ENCODE assay signal across 36 cellular contexts in genomic region chr7:115042596-115042995, GRCh38.
DNase-seq lines count a peak whose midpoint lies in the region; ATAC-seq, FAIRE-seq and TF ChIP-seq lines count a peak whose summit lies in the region.
"Had no signal": no experiment of that assay in that cellular context is flagged by ENCODE, and none has a peak within 500 bp of the region (broad histone marks: within the 10 kb centered on the region; RNA-seq: fewer than 3 reads in every experiment).

No MANE protein-coding gene starts in this region.

- H3K4me3 ChIP-seq in liver (ENCODE audit: low read depth in 1 of 3, low read length in 3 of 3) (no peak overlapping the region), HepG2 (replicated peaks in 1 of 3; ENCODE audit: insufficient read depth in 1 of 3, low read depth in 2 of 3, low read length in 3 of 3) (no peak overlapping the region), subcutaneous abdominal adipose tissue (ENCODE audit: low read depth in 1 of 5, low read length in 5 of 5) (no peak overlapping the region)
- H3K4me3 ChIP-seq: A549; BLaER1; BLaER1 treated with 17β-estradiol and CSF1 and Interleukin-3, amounts not matched to agents 10 nM and 100 nM had no signal

- H3K27me3 ChIP-seq in liver (ENCODE audit: control insufficient read depth in 4 of 4, insufficient read depth in 4 of 4, low read length in 3 of 4), result no peaks in the 10 kb centered on the region
- H3K27me3 ChIP-seq in HepG2 (ENCODE audit: control insufficient read depth in 1 of 2, insufficient read depth in 2 of 2, low read length in 2 of 2), result no peaks in the 10 kb centered on the region
- H3K27me3 ChIP-seq in subcutaneous abdominal adipose tissue (ENCODE audit: control insufficient read depth in 5 of 5, insufficient read depth in 4 of 5, low read length in 5 of 5), result no peaks in the 10 kb centered on the region
- H3K27me3 ChIP-seq: BE2C; BLaER1; BLaER1 treated with 17β-estradiol and CSF1 and Interleukin-3, amounts not matched to agents 10 nM and 100 nM had no signal

- TF ChIP-seq RAD21 in liver (IDR thresholded peaks at IDR 0.05) (no peak), HepG2 (CRISPR knock-in tag; IDR thresholded peaks at IDR 0.05) (no peak)

- no peak for ATAC-seq in HepG2
- ATAC-seq in left lobe of liver, result peak; percentile 66
- ATAC-seq: A549; CD8-positive, alpha-beta T cell had no signal

- 41% methylated on average over 2 of the region's 2 CpGs for WGBS in liver
- WGBS in HepG2 (ENCODE audit: low lambda C conversion rate), result 17% methylated on average over 2 of the region's 2 CpGs

- FAIRE-seq in HepG2 (lab: Jason Lieb, UNC), result no peak
- FAIRE-seq in H54 (lab: Jason Lieb, UNC), result no peak
- FAIRE-seq: A549, D721Med had no signal

- TF ChIP-seq EP300 in HepG2 (IDR thresholded peaks at IDR 0.05; ENCODE audit: low read depth in 2 of 2, low read length in 2 of 2), result no peak
- no peak for TF ChIP-seq EP300 in HepG2 (CRISPR knock-in tag; IDR thresholded peaks at IDR 0.05; ENCODE audit: borderline replicate concordance)

- H2AFZ ChIP-seq in HepG2 (ENCODE audit: low read length), result no peak overlapping the region

- intact Hi-C loops in HepG2 (cut with micrococcal nuclease; ENCODE audit: unreplicated experiment), result no loop called here

- no TSS peak for BruUV-seq in HepG2 (replicated peaks; lab: Mats Ljungman, UMichigan)

- H3K36me3 Mint-ChIP-seq in nephron progenitor cell (ENCODE audit: low read depth), result no peaks in the 10 kb centered on the region
- H3K36me3 Mint-ChIP-seq: CD14-positive monocyte; CD4-positive, alpha-beta memory T cell; CD4-positive, CD25-positive, alpha-beta regulatory T cell; CD8-positive, alpha-beta T cell had no signal

- no peaks in the 10 kb centered on the region for H3K27me3 Mint-ChIP-seq in nephron progenitor cell (ENCODE audit: low read depth, poor library complexity)
- H3K27me3 Mint-ChIP-seq: B cell; CD4-positive, alpha-beta memory T cell; CD4-positive, alpha-beta T cell had no signal

- H3K27ac Mint-ChIP-seq in nephron progenitor cell, result peak overlapping the region; percentile 24
- H3K27ac Mint-ChIP-seq: B cell; CD14-positive monocyte; CD4-positive, alpha-beta T cell; CD4-positive, CD25-positive, alpha-beta regulatory T cell; CD8-positive, alpha-beta memory T cell; CD8-positive, alpha-beta T cell had no signal

- H3K36me3 ChIP-seq in liver (ENCODE audit: control insufficient read depth in 4 of 4, insufficient read depth in 3 of 4, low read depth in 1 of 4, low read length in 3 of 4), result no peaks in the 10 kb centered on the region
- H3K36me3 ChIP-seq in HepG2 (replicated peaks in 1 of 2; ENCODE audit: control insufficient read depth in 1 of 2, insufficient read depth in 2 of 2, low read length in 2 of 2), result no peaks in the 10 kb centered on the region
- no peaks in the 10 kb centered on the region for H3K36me3 ChIP-seq in subcutaneous abdominal adipose tissue (ENCODE audit: control insufficient read depth in 5 of 5, insufficient read depth in 5 of 5, low read length in 5 of 5)
- H3K36me3 ChIP-seq: BE2C; BLaER1; BLaER1 treated with 17β-estradiol and CSF1 and Interleukin-3, amounts not matched to agents 10 nM and 100 nM had no signal

- no peak overlapping the region for H3K27ac ChIP-seq in liver (ENCODE audit: low read depth in 1 of 2, low read length in 2 of 2)
- H3K27ac ChIP-seq in HepG2 (ENCODE audit: extremely low read length, insufficient read depth, low read length), result no peak overlapping the region
- peak overlapping the region; percentile 54 for H3K27ac ChIP-seq in subcutaneous abdominal adipose tissue (ENCODE audit: low read depth, low read length)
- H3K27ac ChIP-seq: 22Rv1; BLaER1; BLaER1 treated with 17β-estradiol and CSF1 and Interleukin-3, amounts not matched to agents 10 nM and 100 nM; C4-2B had no signal

- in situ Hi-C loops in HepG2 (cut with HindIII; ENCODE audit: extremely low pct_ligation_motif_present, low pct_unique_long_range_greater_than_20kb), result no loop called here

- no peak overlapping the region for H3K4me3 Mint-ChIP-seq in nephron progenitor cell
- H3K4me3 Mint-ChIP-seq: B cell; CD14-positive monocyte; CD4-positive, alpha-beta memory T cell; CD4-positive, alpha-beta T cell; CD4-positive, CD25-positive, alpha-beta regulatory T cell; CD8-positive, alpha-beta memory T cell; CD8-positive, alpha-beta T cell had no signal

- H4K20me1 ChIP-seq in HepG2 (ENCODE audit: insufficient read depth, low read length), result no peaks in the 10 kb centered on the region
- H4K20me1 ChIP-seq: BLaER1; BLaER1 treated with 17β-estradiol and CSF1 and Interleukin-3, amounts not matched to agents 10 nM and 100 nM had no signal

- no peaks in the 10 kb centered on the region for H3K9me3 Mint-ChIP-seq in nephron progenitor cell
- H3K9me3 Mint-ChIP-seq: CD4-positive, alpha-beta T cell; CD8-positive, alpha-beta T cell had no signal

- DNase-seq in HepG2 (ENCODE audit: low spot score) (no peak), left lobe of liver (ENCODE audit: low spot score) (no peak), nephron progenitor cell (no peak), COLO829 (ENCODE audit: low spot score) (no peak), H54 (ENCODE audit: insufficient read length, low spot score) (no peak)
- no peak for DNase-seq in activated CD4-positive, alpha-beta T cell treated with anti-CD3 and anti-CD28 coated beads, Interleukin-2, amount 50 U/mL, for 1 hour
- DNase-seq: 8988T; ACHN; AML-193; BE2C; C1 segment of cervical spinal cord; Caco-2; Calu3; CD4-positive, alpha-beta memory T cell; CD4-positive, alpha-beta T cell; CD4-positive, CD25-positive, alpha-beta regulatory T cell; CD8-positive, alpha-beta memory T cell; CD8-positive, alpha-beta T cell; COR-L47; DMS 273 treated with DMSO at 0.1 percent for 48 hours; DMS153; DMS53; DMS79; DMS79 treated with DMSO at 0.1 percent for 48 hours; DND-41; EL had no signal

- H3K4me1 Mint-ChIP-seq in nephron progenitor cell, result peaks cover 9% of the 10 kb centered on the region
- H3K4me1 Mint-ChIP-seq: B cell had no signal

- peaks cover 0 to 6% (median 2%) of the 10 kb centered on the region in 4 donors for H3K4me1 ChIP-seq in liver (ENCODE audit: control insufficient read depth in 4 of 4, insufficient read depth in 4 of 4, low read length in 3 of 4)
- no peaks in the 10 kb centered on the region for H3K4me1 ChIP-seq in HepG2 (ENCODE audit: insufficient read depth, low read length)
- peaks cover 0 to 18% (median 1%) of the 10 kb centered on the region in 5 donors for H3K4me1 ChIP-seq in subcutaneous abdominal adipose tissue (ENCODE audit: control insufficient read depth in 5 of 5, insufficient read depth in 5 of 5, low read length in 5 of 5)
- H3K4me1 ChIP-seq: BE2C; BLaER1; BLaER1 treated with 17β-estradiol and CSF1 and Interleukin-3, amounts not matched to agents 10 nM and 100 nM; Caco-2 had no signal

- H3K9me3 ChIP-seq in liver (ENCODE audit: control insufficient read depth in 4 of 4, low read length in 3 of 4) (no peaks in the 10 kb centered on the region), HepG2 (ENCODE audit: low read length) (no peaks in the 10 kb centered on the region), subcutaneous abdominal adipose tissue (ENCODE audit: control insufficient read depth in 5 of 5, low read length in 5 of 5) (no peaks in the 10 kb centered on the region)
- H3K9me3 ChIP-seq: A549; BE2C; BLaER1; BLaER1 treated with 17β-estradiol and CSF1 and Interleukin-3, amounts not matched to agents 10 nM and 100 nM; Caco-2 had no signal

- H3K9ac ChIP-seq in liver (ENCODE audit: low read depth in 1 of 2, low read length in 2 of 2), result no peak overlapping the region
- no peak overlapping the region for H3K9ac ChIP-seq in HepG2 (ENCODE audit: insufficient read depth, low read depth, low read length)
- no peak overlapping the region for H3K9ac ChIP-seq in subcutaneous abdominal adipose tissue (ENCODE audit: low read length in 5 of 5)
- H3K9ac ChIP-seq: BLaER1; BLaER1 treated with 17β-estradiol and CSF1 and Interleukin-3, amounts not matched to agents 10 nM and 100 nM had no signal

- H3K79me2 ChIP-seq in HepG2 (ENCODE audit: insufficient read depth, low read length), result no peaks in the 10 kb centered on the region

- no peak for TF ChIP-seq POLR2A in HepG2 (IDR thresholded peaks at IDR 0.05; ENCODE audit: insufficient read depth in 1 of 2, low read depth in 2 of 2, low read length in 2 of 2)
- TF ChIP-seq POLR2A in H54 (IDR thresholded peaks at IDR 0.05; ENCODE audit: low read depth, low read length), result no peak

- TF ChIP-seq CTCF in liver (IDR thresholded peaks at IDR 0.05; ENCODE audit: low read depth, low read length, missing input control), result no peak
- no peak for TF ChIP-seq CTCF in HepG2 (CRISPR knock-in tag; IDR thresholded peaks at IDR 0.05)
- no peak for TF ChIP-seq CTCF in nephron progenitor cell (IDR thresholded peaks at IDR 0.05)

- POLR2A ChIA-PET in HepG2 (lab: Yijun Ruan, JAX), result no interaction called here

- CTCF ChIA-PET in HepG2 (lab: Yijun Ruan, JAX; ENCODE audit: low intra/inter-chr PET ratio, low total read pairs), result no interaction called here

- H3K4me2 ChIP-seq in HepG2 (ENCODE audit: low read depth, low read length), result no peak overlapping the region
- H3K4me2 ChIP-seq: BLaER1; BLaER1 treated with 17β-estradiol and CSF1 and Interleukin-3, amounts not matched to agents 10 nM and 100 nM had no signal

TF ChIP-seq in liver, 16 proteins besides CTCF, POLR2A, EP300 and RAD21 (continues in another document):
- TF ChIP-seq GABPA (IDR thresholded peaks at IDR 0.05 in 1 of 2, conservative IDR thresholded peaks at IDR 0.05 in 1 of 2), result no peak
- no peak for TF ChIP-seq MAX (IDR thresholded peaks at IDR 0.05)
- TF ChIP-seq FOXA2 (IDR thresholded peaks at IDR 0.05), result no peak
- no peak for TF ChIP-seq FOXA1 (IDR thresholded peaks at IDR 0.05)
- TF ChIP-seq EGR1 (IDR thresholded peaks at IDR 0.05; ENCODE audit: low read depth in 2 of 2), result no peak
- no peak for TF ChIP-seq NR2F2 (IDR thresholded peaks at IDR 0.05)
- TF ChIP-seq YY1 (IDR thresholded peaks at IDR 0.05), result peak; percentile 37

TF ChIP-seq in HepG2, 621 proteins besides CTCF, POLR2A, EP300 and RAD21 (continues in another document):
- TF ChIP-seq NFATC3 (CRISPR knock-in tag; IDR thresholded peaks at IDR 0.05) (no peak), KAT2B (IDR thresholded peaks at IDR 0.05; ENCODE audit: borderline replicate concordance, low read depth, low read length) (no peak)
- TF ChIP-seq, protein P1, sequence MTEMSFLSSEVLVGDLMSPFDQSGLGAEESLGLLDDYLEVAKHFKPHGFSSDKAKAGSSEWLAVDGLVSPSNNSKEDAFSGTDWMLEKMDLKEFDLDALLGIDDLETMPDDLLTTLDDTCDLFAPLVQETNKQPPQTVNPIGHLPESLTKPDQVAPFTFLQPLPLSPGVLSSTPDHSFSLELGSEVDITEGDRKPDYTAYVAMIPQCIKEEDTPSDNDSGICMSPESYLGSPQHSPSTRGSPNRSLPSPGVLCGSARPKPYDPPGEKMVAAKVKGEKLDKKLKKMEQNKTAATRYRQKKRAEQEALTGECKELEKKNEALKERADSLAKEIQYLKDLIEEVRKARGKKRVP (CRISPR knock-in tag; IDR thresholded peaks at IDR 0.05), result no peak
